22 cellular contexts compared by ENCODE assay signal in genomic region chr3:187992609-187993008, GRCh38.
"Had no signal": no experiment of that assay in that cellular context is flagged by ENCODE, and none has a peak within 500 bp of the region (broad histone marks: within the 10 kb centered on the region; RNA-seq: fewer than 3 reads in every experiment).

No MANE protein-coding gene starts in this region.

- H3K9me3 ChIP-seq: MG63, Peyer's patch, SJCRH30, SK-N-SH had no signal

- DNase-seq: activated CD4-positive, alpha-beta memory T cell treated with anti-CD3 and anti-CD28 coated beads for 36 hours; activated CD4-positive, alpha-beta T cell treated with anti-CD3 and anti-CD28 coated beads, Interleukin-2, amount 10 ng/mL, durations not matched to agents 7 days and 5 days; activated CD4-positive, CD25-positive, alpha-beta regulatory T cell treated with anti-CD3 and anti-CD28 coated beads, Interleukin-2, amount 50 U/mL, for 72 hours; activated CD8-positive, alpha-beta memory T cell treated with anti-CD3 and anti-CD28 coated beads for 24 hours; activated T-cell treated with anti-CD3 and anti-CD28 coated beads, Interleukin-2, amount 50 U/mL, for 48 hours; brain microvascular endothelial cell; MG63; NCI-H1105; NCI-H1436; NCI-H1694 treated with DMSO at 0.1 percent for 48 hours; NCI-H2029 treated with DMSO at 0.1 percent for 48 hours; NCI-H446; NCI-H524; Peyer's patch; Right ventricle myocardium superior; SJCRH30; SK-N-SH had no signal

- H3K27ac ChIP-seq: brain microvascular endothelial cell, cardiac muscle cell, Peyer's patch, RWPE1, SJCRH30 had no signal

- H3K4me3 ChIP-seq: cardiac muscle cell, MG63, Peyer's patch, SJCRH30 had no signal

- H3K4me3 Mint-ChIP-seq: activated CD4-positive, alpha-beta memory T cell treated with anti-CD3 and anti-CD28 coated beads for 36 hours; activated CD4-positive, alpha-beta T cell treated with anti-CD3 and anti-CD28 coated beads, Interleukin-2, amount 10 ng/mL, durations not matched to agents 7 days and 5 days; activated naive CD4-positive, alpha-beta T cell treated with anti-CD3 and anti-CD28 coated beads, Interleukin-2, amount 50 U/mL, for 24 hours; WTC11 had no signal

- H3K4me1 ChIP-seq: Peyer's patch, SJCRH30 had no signal

- H3K9me3 Mint-ChIP-seq: activated CD4-positive, alpha-beta memory T cell treated with anti-CD3 and anti-CD28 coated beads for 36 hours; activated naive CD4-positive, alpha-beta T cell treated with anti-CD3 and anti-CD28 coated beads, Interleukin-2, amount 50 U/mL, for 24 hours; activated T-helper 2 cell treated with anti-CD3 and anti-CD28 coated beads, Interferon-gamma antibody, Interleukin-2, Interleukin-4, amounts not matched to agents 10 μg/mL and 5 μg/mL and 100 μg/mL, durations not matched to agents 14 hours and 24 hours and 36 hours had no signal

- H3K27me3 ChIP-seq: brain microvascular endothelial cell, MG63, Peyer's patch, SJCRH30 had no signal

- H3K4me2 ChIP-seq: SK-N-SH had no signal

- H3K36me3 ChIP-seq: brain microvascular endothelial cell, cardiac muscle cell, MG63, Peyer's patch, SJCRH30 had no signal

- H3K36me3 Mint-ChIP-seq: activated CD4-positive, alpha-beta memory T cell treated with anti-CD3 and anti-CD28 coated beads for 36 hours; activated naive CD4-positive, alpha-beta T cell treated with anti-CD3 and anti-CD28 coated beads, Interleukin-2, amount 50 U/mL, for 24 hours had no signal

- H3K27me3 Mint-ChIP-seq: activated CD4-positive, alpha-beta memory T cell treated with anti-CD3 and anti-CD28 coated beads for 36 hours; activated CD4-positive, alpha-beta T cell treated with anti-CD3 and anti-CD28 coated beads, Interleukin-2, amount 10 ng/mL, durations not matched to agents 7 days and 5 days; activated naive CD4-positive, alpha-beta T cell treated with anti-CD3 and anti-CD28 coated beads, Interleukin-2, amount 50 U/mL, for 24 hours had no signal

- H3K9ac ChIP-seq: SK-N-SH had no signal

- H3K27ac Mint-ChIP-seq: activated CD4-positive, alpha-beta memory T cell treated with anti-CD3 and anti-CD28 coated beads for 36 hours; activated CD4-positive, alpha-beta T cell treated with anti-CD3 and anti-CD28 coated beads, Interleukin-2, amount 10 ng/mL, durations not matched to agents 7 days and 5 days; activated naive CD4-positive, alpha-beta T cell treated with anti-CD3 and anti-CD28 coated beads, Interleukin-2, amount 50 U/mL, for 24 hours; WTC11 had no signal

- ATAC-seq: WTC11 had no signal
